Comparison of ENCODE assay signal across 15 cellular contexts in the genomic region with DNA sequence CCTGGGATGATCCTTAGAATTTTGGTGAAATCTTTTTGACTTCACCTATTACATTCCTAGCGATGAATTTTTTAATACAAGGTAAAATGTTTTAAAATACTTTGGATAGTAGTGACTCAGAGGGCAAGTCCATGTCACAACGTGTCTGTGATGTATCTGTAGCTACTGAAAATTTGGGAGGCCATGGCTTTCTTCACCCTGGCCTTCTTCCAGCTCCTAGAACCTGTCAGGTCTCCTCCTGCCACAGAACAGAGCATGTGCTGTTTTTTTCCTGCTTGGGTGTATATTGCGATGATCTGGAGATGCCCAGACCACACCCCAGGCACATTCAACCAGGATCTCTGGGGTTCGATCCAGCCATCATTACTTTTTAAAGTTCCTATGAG.
A peak's percentile ranks its signal among the peaks of the same experiment; 100 is the strongest.
DNase-seq lines count a peak whose midpoint lies in the region; ATAC-seq and TF ChIP-seq lines count a peak whose summit lies in the region.
"Had no signal": no experiment of that assay in that cellular context is flagged by ENCODE, and none has a peak within 500 bp of the region (broad histone marks: within the 10 kb centered on the region; RNA-seq: fewer than 3 reads in every experiment).

No MANE protein-coding gene starts in this region.

- H3K79me1 ChIP-seq in neuronal stem cell (ENCODE audit: low read depth, low read length), result peaks cover 2% of the 10 kb centered on the region

- no peaks in the 10 kb centered on the region for H3K4me1 Mint-ChIP-seq in MCF 10A (ENCODE audit: insufficient read depth, unreplicated experiment)
- H3K4me1 Mint-ChIP-seq in stimulated activated effector memory CD8-positive, alpha-beta T cell treated with anti-CD3 and anti-CD28 coated beads, Interleukin-12 subunit alpha, Interleukin-12 subunit beta, amount 100 ng/mL, for 72 hours, result no peaks in the 10 kb centered on the region

- peak; percentile 69 for DNase-seq in MCF 10A (ENCODE audit: unreplicated experiment)
- DNase-seq in epithelial cell of esophagus (ENCODE audit: low read depth), result peak; percentile 36
- no peak for DNase-seq in neuronal stem cell (ENCODE audit: low spot score)
- DNase-seq in NCI-H1105 (lab: John Stamatoyannopoulos, UW), result no peak
- no peak for DNase-seq in NCI-H1436 treated with DMSO at 0.1 percent for 48 hours (lab: John Stamatoyannopoulos, UW)
- DNase-seq in stimulated activated effector memory CD8-positive, alpha-beta T cell treated with anti-CD3 and anti-CD28 coated beads, Interleukin-12 subunit alpha, Interleukin-12 subunit beta, amount 100 ng/mL, for 72 hours (ENCODE audit: low spot score in 2 of 2), result no peak
- DNase-seq: ACHN; Caco-2; CD4-positive, alpha-beta T cell; GOT3; H7; HFFc6; IMR-90 had no signal

- H3K27ac Mint-ChIP-seq in MCF 10A (ENCODE audit: low read depth, unreplicated experiment), result no peak overlapping the region
- no peak overlapping the region for H3K27ac Mint-ChIP-seq in stimulated activated effector memory CD8-positive, alpha-beta T cell treated with anti-CD3 and anti-CD28 coated beads, Interleukin-12 subunit alpha, Interleukin-12 subunit beta, amount 100 ng/mL, for 72 hours
- H3K27ac Mint-ChIP-seq: CD4-positive, alpha-beta T cell; HFFc6 had no signal

- H3K36me3 ChIP-seq in neuronal stem cell (replicated peaks in 1 of 2; ENCODE audit: control insufficient read depth in 2 of 2, insufficient read depth in 2 of 2, low read length in 2 of 2), result no peaks in the 10 kb centered on the region

- H3K14ac ChIP-seq in neuronal stem cell (ENCODE audit: low read length), result peak overlapping the region; percentile 50

- H3K18ac ChIP-seq in neuronal stem cell (ENCODE audit: low read length), result no peak overlapping the region

- H4K91ac ChIP-seq in neuronal stem cell (ENCODE audit: low read depth, low read length, poor library complexity), result no peak overlapping the region

- no peak overlapping the region for H2BK5ac ChIP-seq in neuronal stem cell (ENCODE audit: low read length)

- H3K9me3 Mint-ChIP-seq in MCF 10A (ENCODE audit: unreplicated experiment), result peaks cover 16% of the 10 kb centered on the region
- H3K9me3 Mint-ChIP-seq in stimulated activated effector memory CD8-positive, alpha-beta T cell treated with anti-CD3 and anti-CD28 coated beads, Interleukin-12 subunit alpha, Interleukin-12 subunit beta, amount 100 ng/mL, for 72 hours, result peaks cover 11% of the 10 kb centered on the region

- no peak overlapping the region for H3K4me3 ChIP-seq in epithelial cell of esophagus (ENCODE audit: low read length)
- H3K4me3 ChIP-seq in neuronal stem cell (ENCODE audit: low read length in 2 of 2), result no peak overlapping the region

- no peaks in the 10 kb centered on the region for H3K27me3 Mint-ChIP-seq in MCF 10A (ENCODE audit: insufficient read depth, unreplicated experiment)
- H3K27me3 Mint-ChIP-seq: CD4-positive, alpha-beta T cell had no signal

- POLR2A ChIA-PET in MCF 10A (lab: Yijun Ruan, JAX), result interaction anchor here (0.5 to 1.1 kb wide), 2 partner anchors 11 to 421 kb away, joined by 3 read pairs; no protein-coding TSS in a partner anchor

- H2BK15ac ChIP-seq in neuronal stem cell (ENCODE audit: low read length), result no peak overlapping the region

- no peak for TF ChIP-seq CTCF in MCF 10A (IDR thresholded peaks at IDR 0.05; ENCODE audit: unreplicated experiment)
- TF ChIP-seq CTCF in epithelial cell of esophagus (IDR thresholded peaks at IDR 0.05; ENCODE audit: insufficient read depth, low read depth, low read length, missing control alignments), result no peak

- no peaks in the 10 kb centered on the region for H3K36me3 Mint-ChIP-seq in MCF 10A (ENCODE audit: insufficient read depth, unreplicated experiment)
- no peaks in the 10 kb centered on the region for H3K36me3 Mint-ChIP-seq in stimulated activated effector memory CD8-positive, alpha-beta T cell treated with anti-CD3 and anti-CD28 coated beads, Interleukin-12 subunit alpha, Interleukin-12 subunit beta, amount 100 ng/mL, for 72 hours

- no peak overlapping the region for H3K23ac ChIP-seq in neuronal stem cell (ENCODE audit: low read depth, low read length, poor library complexity)

- H2BK12ac ChIP-seq in neuronal stem cell (ENCODE audit: low read length), result no peak overlapping the region

- no peak overlapping the region for H2AK5ac ChIP-seq in neuronal stem cell (ENCODE audit: low read depth, low read length)

- H3K4me3 Mint-ChIP-seq in MCF 10A (ENCODE audit: unreplicated experiment), result no peak overlapping the region
- no peak overlapping the region for H3K4me3 Mint-ChIP-seq in stimulated activated effector memory CD8-positive, alpha-beta T cell treated with anti-CD3 and anti-CD28 coated beads, Interleukin-12 subunit alpha, Interleukin-12 subunit beta, amount 100 ng/mL, for 72 hours
- H3K4me3 Mint-ChIP-seq: CD4-positive, alpha-beta T cell; HFFc6 had no signal

- no peaks in the 10 kb centered on the region for H3K4me1 ChIP-seq in neuronal stem cell (ENCODE audit: control insufficient read depth in 2 of 2, insufficient read depth in 1 of 2, low read depth in 1 of 2, low read length in 2 of 2)
- H3K4me1 ChIP-seq: Caco-2 had no signal

- intact Hi-C loops in MCF 10A (cut with micrococcal nuclease), result no loop called here

- H3K9ac ChIP-seq in neuronal stem cell (ENCODE audit: low read depth, low read length, poor library complexity), result no peak overlapping the region

- CTCF ChIA-PET in MCF 10A (lab: Yijun Ruan, JAX), result interaction anchor here (0.6 kb wide), 1 partner anchor 23 kb away, joined by 3 read pairs; no protein-coding TSS in a partner anchor

- no peak overlapping the region for H3K4me2 ChIP-seq in neuronal stem cell (ENCODE audit: insufficient read depth, low read length, poor library complexity, severe bottlenecking)

- no peak for ATAC-seq in stimulated activated effector memory CD8-positive, alpha-beta T cell treated with anti-CD3 and anti-CD28 coated beads, Interleukin-12 subunit alpha, Interleukin-12 subunit beta, amount 100 ng/mL, for 72 hours
- ATAC-seq: HCT116 had no signal

- H2BK120ac ChIP-seq in neuronal stem cell (ENCODE audit: low read depth, low read length), result no peak overlapping the region

- H3K27me3 ChIP-seq in neuronal stem cell (ENCODE audit: control insufficient read depth in 3 of 3, insufficient read depth in 3 of 3, low read depth in 1 of 3, low read length in 3 of 3), result no peaks in the 10 kb centered on the region

- H3K4ac ChIP-seq in neuronal stem cell (ENCODE audit: low read length), result no peak overlapping the region

- H3K27ac ChIP-seq in neuronal stem cell (replicated peaks; ENCODE audit: low read length), result no peak overlapping the region
- H3K27ac ChIP-seq: C4-2B had no signal

- WGBS in neuronal stem cell (ENCODE audit: extremely low coverage in 2 of 2, insufficient read length in 2 of 2, insufficient replicate concordance in 1 of 2), 2 donors, result no CpG with 5 or more reads among the region's 4 CpGs

- H3K9me3 ChIP-seq in neuronal stem cell (replicated peaks in 1 of 2; ENCODE audit: control insufficient read depth in 2 of 2, insufficient read depth in 1 of 2, low read depth in 1 of 2, low read length in 2 of 2), result no peaks in the 10 kb centered on the region
- H3K9me3 ChIP-seq: Caco-2 had no signal

- H4K8ac ChIP-seq in neuronal stem cell (ENCODE audit: low read depth, low read length), result no peak overlapping the region

- BruUV-seq in MCF 10A (replicated peaks; lab: Mats Ljungman, UMichigan), result no TSS peak

- H2AFZ ChIP-seq in neuronal stem cell (ENCODE audit: low read length), result no peak overlapping the region

Comparison
In these comparisons a context has a peak if more than half of its experiments do, and no peak if none do; other contexts are left out.
1. DNase-seq: peak in MCF 10A (single experiment) and epithelial cell of esophagus (single experiment); none in neuronal stem cell (single experiment), NCI-H1105 (single experiment), NCI-H1436 treated with DMSO at 0.1 percent for 48 hours (single experiment) and stimulated activated effector memory CD8-positive, alpha-beta T cell treated with anti-CD3 and anti-CD28 coated beads, Interleukin-12 subunit alpha, Interleukin-12 subunit beta, amount 100 ng/mL, for 72 hours (0 of 2).